8 cellular contexts compared by ENCODE assay signal in the genomic region with DNA sequence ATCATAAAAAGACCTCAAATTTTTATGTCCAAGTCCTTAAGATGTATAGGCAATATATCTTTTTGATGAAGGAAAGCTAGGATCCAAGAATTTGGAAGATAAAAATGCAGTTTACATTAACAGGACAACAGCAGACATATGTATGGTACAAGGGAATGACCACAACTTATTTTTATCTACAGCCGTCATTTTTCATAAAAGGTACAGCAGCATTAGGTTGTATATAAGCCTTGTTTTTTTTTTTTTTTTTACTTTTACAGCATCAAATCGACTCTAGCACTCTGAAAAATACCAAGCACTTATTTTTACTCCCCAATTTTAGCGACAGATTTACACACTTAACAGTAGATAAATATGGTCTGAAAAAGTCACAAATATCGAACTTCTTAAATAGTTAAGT. TPM values are rescaled to one million over a fixed set of nuclear protein-coding genes. Genes with fewer than 3 reads are reported as not detected.
DNase-seq lines count a peak whose midpoint lies in the region; ATAC-seq and TF ChIP-seq lines count a peak whose summit lies in the region.

No MANE protein-coding gene starts in this region.

- peaks cover 36% of the 10 kb centered on the region for H3K4me1 ChIP-seq in GM23248 (ENCODE audit: insufficient read depth)

- WGBS in GM23248 (ENCODE audit: low coverage in 1 of 2, low lambda C conversion rate in 2 of 2, missing lambda C conversion rate in 2 of 2), 2 experiments = 1 to 4% methylated on average over 4 of the region's 4 CpGs

- DNase-seq in GM23248 (peak; percentile 10), fibroblast of villous mesenchyme (ENCODE audit: low read depth) (no peak), skeletal muscle cell (ENCODE audit: low read depth) (no peak), T1000 (lab: John Stamatoyannopoulos, UW) (no peak), left lobe of liver (ENCODE audit: low spot score) (no peak)
- DNase-seq in stimulated activated CD4-positive, alpha-beta T cell treated with anti-CD3 and anti-CD28 coated beads, Interleukin-4, amount 100 ng/mL, for 4 hours = no peak

- peaks cover 63% of the 10 kb centered on the region for H3K79me2 ChIP-seq in GM23248 (ENCODE audit: insufficient read depth)
- peaks cover 63% of the 10 kb centered on the region for H3K79me2 ChIP-seq in SU-DHL-6 (ENCODE audit: insufficient read depth, low read length)

- peak overlapping the region; percentile 98 for H3K4me3 ChIP-seq in GM23248
- peak overlapping the region; percentile 99 for H3K4me3 ChIP-seq in SU-DHL-6 (ENCODE audit: insufficient read depth, low read length, poor library complexity, severe bottlenecking)
- peak overlapping the region; percentile 95 for H3K4me3 ChIP-seq in fibroblast of villous mesenchyme (ENCODE audit: low read depth, low read length)
- H3K4me3 ChIP-seq in skeletal muscle cell (ENCODE audit: low read depth, low read length) = peak overlapping the region; percentile 97

- in situ Hi-C loops in GM23248 (cut with MboI) = no loop called here

- H4K20me1 ChIP-seq in GM23248 (ENCODE audit: insufficient read depth) (peaks cover 11% of the 10 kb centered on the region; the same call in 1 of the 2 replicates), SU-DHL-6 (ENCODE audit: low read depth, low read length) (peaks cover 35% of the 10 kb centered on the region)

- TF ChIP-seq CTCF in SU-DHL-6 (IDR thresholded peaks at IDR 0.05; ENCODE audit: insufficient read depth, low read length, poor library complexity, severe bottlenecking) (no peak), fibroblast of villous mesenchyme (IDR thresholded peaks at IDR 0.05; ENCODE audit: insufficient read depth, low read depth, low read length) (no peak)

- no peaks in the 10 kb centered on the region for H3K9me3 ChIP-seq in GM23248 (ENCODE audit: low read depth)
- no peaks in the 10 kb centered on the region for H3K9me3 ChIP-seq in SU-DHL-6 (ENCODE audit: insufficient read depth, low read length)

- H3K4me2 ChIP-seq in GM23248 (ENCODE audit: unreplicated experiment) = peak overlapping the region; percentile 95
- H3K4me2 ChIP-seq in SU-DHL-6 (ENCODE audit: low read depth, low read length, poor library complexity, severe bottlenecking) = peak overlapping the region; percentile 95

- H3K27me3 ChIP-seq in GM23248 (replicated peaks; ENCODE audit: insufficient read depth) (no peaks in the 10 kb centered on the region), SU-DHL-6 (ENCODE audit: low read length) (no peaks in the 10 kb centered on the region)

- H2AFZ ChIP-seq in GM23248 = no peak overlapping the region
- H2AFZ ChIP-seq in SU-DHL-6 (ENCODE audit: low read depth, low read length, severe bottlenecking) = no peak overlapping the region

- peak overlapping the region; percentile 96 for H3K27ac ChIP-seq in GM23248
- H3K27ac ChIP-seq in SU-DHL-6 (ENCODE audit: low read depth, low read length) = peak overlapping the region; percentile 97

- no peaks in the 10 kb centered on the region for H3K9me2 ChIP-seq in GM23248 (ENCODE audit: insufficient read depth)
- no peaks in the 10 kb centered on the region for H3K9me2 ChIP-seq in SU-DHL-6 (replicated peaks; ENCODE audit: insufficient read depth, low read length)

- ATAC-seq in HG03565 (IDR thresholded peaks at IDR 0.05; ENCODE audit: unreplicated experiment) (no peak), left lobe of liver (no peak)

- peaks cover 16% of the 10 kb centered on the region for H3K36me3 ChIP-seq in GM23248 (ENCODE audit: low read depth)
- H3K36me3 ChIP-seq in SU-DHL-6 (ENCODE audit: low read length) = peaks cover 48% of the 10 kb centered on the region

- 0 out of 2 replicates have a peak, but pooled peaks cover 4% of the 10 kb centered on the region for H3F3A ChIP-seq in GM23248 (ENCODE audit: insufficient read depth)
- H3F3A ChIP-seq in SU-DHL-6 (ENCODE audit: insufficient read depth) = peaks cover 70% of the 10 kb centered on the region

- H3K9ac ChIP-seq in GM23248 = peak overlapping the region; percentile 99
- peak overlapping the region; percentile 99 for H3K9ac ChIP-seq in SU-DHL-6 (ENCODE audit: low read length)

RNA-seq across cellular contexts. Expression of a gene that starts 1.3 kb away (rescaled TPM):
- total RNA-seq in GM23248 (2014; rRNA removed; shearing (Covaris generic)) = 81.7 and 99.4 TPM in 2 replicates
- polyA plus RNA-seq in GM23248 (2016; fragmentation: Nextera tagmentation; extraction: Ambion mirVana) = 111 and 121 TPM in 2 replicates
- 83.8 and 117 TPM in 2 replicates for total RNA-seq in fibroblast of villous mesenchyme
- total RNA-seq in left lobe of liver = 31.1 TPM

RNA-seq across cellular contexts. Expression of a gene that starts 19.2 kb away (rescaled TPM):
- 77.3 and 77.9 TPM in 2 replicates for total RNA-seq in GM23248 (2014; rRNA removed; shearing (Covaris generic))
- polyA plus RNA-seq in GM23248 (2016; fragmentation: Nextera tagmentation; extraction: Ambion mirVana) = 67.4 and 71.2 TPM in 2 replicates
- total RNA-seq in fibroblast of villous mesenchyme (60.9 and 108 TPM in 2 replicates), left lobe of liver (32.1 TPM)
